Comparison of ENCODE assay signal across 19 cellular contexts in the genomic region with DNA sequence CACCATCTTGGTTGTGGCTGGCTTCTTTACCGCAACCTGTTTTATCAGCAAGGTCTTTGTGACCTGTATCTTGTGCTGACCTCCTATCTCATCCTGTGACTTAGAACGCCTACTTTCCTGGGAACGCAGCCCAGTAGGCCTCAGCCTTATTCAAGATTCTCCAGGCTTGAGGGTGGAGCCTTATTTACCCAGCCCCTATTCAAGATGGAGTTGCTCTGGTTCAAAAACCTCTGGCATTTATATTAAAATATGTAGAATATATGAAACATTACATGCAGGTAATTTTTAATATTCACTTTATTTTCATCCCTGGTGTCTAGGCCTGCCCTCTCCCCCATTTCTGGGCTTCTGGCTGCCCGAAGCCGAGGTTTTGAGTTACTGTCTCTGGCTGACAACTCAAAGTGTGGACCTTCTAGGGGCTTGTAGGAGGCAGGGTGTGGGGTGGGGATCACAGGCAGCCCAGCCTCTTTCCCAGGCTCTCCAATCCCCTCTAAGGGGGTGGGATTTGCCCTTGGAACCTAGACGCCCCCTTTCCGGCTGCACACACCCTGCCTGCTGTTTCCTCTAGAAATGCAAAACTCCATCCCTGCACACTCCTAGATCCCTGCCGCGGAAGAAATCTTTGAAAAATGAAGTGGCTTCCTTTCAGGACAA.
"Had no signal": no experiment of that assay in that cellular context is flagged by ENCODE, and none has a peak within 500 bp of the region (broad histone marks: within the 10 kb centered on the region; RNA-seq: fewer than 3 reads in every experiment).

No MANE protein-coding gene starts in this region.

- H3K27ac Mint-ChIP-seq: dendritic cell treated with granulocyte-macrophage colony-stimulating factor and Interleukin-4, amounts not matched to agents 40 ng/mL and 50 ng/mL, for 4 days; stimulated activated memory B cell treated with anti-CD40 and anti-IgM and Interleukin-4, amounts not matched to agents 10 μg/mL and 1 μg/mL and 100 μg/mL, for 72 hours; stimulated activated naive CD8-positive, alpha-beta T cell treated with anti-CD3 and anti-CD28 coated beads, Interleukin-15, Interleukin-2, amounts not matched to agents 100 ng/mL and 50 ng/mL, for 24 hours had no signal

- H3K9me3 ChIP-seq: mucosa of descending colon, neutrophil, psoas muscle, spleen, tibial nerve, upper lobe of right lung had no signal

- H3K4me3 Mint-ChIP-seq: dendritic cell treated with granulocyte-macrophage colony-stimulating factor and Interleukin-4, amounts not matched to agents 40 ng/mL and 50 ng/mL, for 4 days; naive thymus-derived CD8-positive, alpha-beta T cell; stimulated activated memory B cell treated with anti-CD40 and anti-IgM and Interleukin-4, amounts not matched to agents 10 μg/mL and 1 μg/mL and 100 μg/mL, for 72 hours; stimulated activated naive CD8-positive, alpha-beta T cell treated with anti-CD3 and anti-CD28 coated beads, Interleukin-15, Interleukin-2, amounts not matched to agents 100 ng/mL and 50 ng/mL, for 24 hours had no signal

- H3K36me3 ChIP-seq: neutrophil, upper lobe of right lung had no signal

- H3K9me3 Mint-ChIP-seq: dendritic cell treated with granulocyte-macrophage colony-stimulating factor and Interleukin-4, amounts not matched to agents 40 ng/mL and 50 ng/mL, for 4 days; naive thymus-derived CD8-positive, alpha-beta T cell; stimulated activated memory B cell treated with anti-CD40 and anti-IgM and Interleukin-4, amounts not matched to agents 10 μg/mL and 1 μg/mL and 100 μg/mL, for 72 hours; stimulated activated naive CD8-positive, alpha-beta T cell treated with anti-CD3 and anti-CD28 coated beads, Interleukin-15, Interleukin-2, amounts not matched to agents 100 ng/mL and 50 ng/mL, for 24 hours had no signal

- H3K4me1 ChIP-seq: tibial nerve, upper lobe of right lung had no signal

- H3K4me3 ChIP-seq: hepatocyte, mucosa of descending colon, psoas muscle, spleen, tibial nerve, upper lobe of right lung had no signal

- H3K27ac ChIP-seq: foreskin keratinocyte, hepatocyte, neutrophil, psoas muscle, spleen, tibial nerve, upper lobe of right lung had no signal

- ATAC-seq: foreskin keratinocyte; left colon; mucosa of descending colon; naive thymus-derived CD8-positive, alpha-beta T cell; psoas muscle; sciatic nerve; stimulated activated memory B cell treated with anti-CD40 and anti-IgM and Interleukin-4, amounts not matched to agents 10 μg/mL and 1 μg/mL and 100 μg/mL, for 72 hours; upper lobe of right lung had no signal

- H3K4me1 Mint-ChIP-seq: stimulated activated memory B cell treated with anti-CD40 and anti-IgM and Interleukin-4, amounts not matched to agents 10 μg/mL and 1 μg/mL and 100 μg/mL, for 72 hours had no signal

- DNase-seq: foreskin keratinocyte; head of caudate nucleus; left colon; mucosa of descending colon; naive thymus-derived CD8-positive, alpha-beta T cell; psoas muscle; retina; spleen; stimulated activated CD4-positive, alpha-beta T cell treated with anti-CD3 and anti-CD28 coated beads, Interleukin-15, amount 100 ng/mL, for 24 hours; stimulated activated CD4-positive, alpha-beta T cell treated with anti-CD3 and anti-CD28 coated beads, Interleukin-1b, Interleukin-23, amount 100 ng/mL, for 48 hours; stimulated activated CD4-positive, alpha-beta T cell treated with anti-CD3 and anti-CD28 coated beads, Interleukin-4, amount 100 ng/mL, for 24 hours; upper lobe of right lung had no signal

- H3K27me3 ChIP-seq: foreskin keratinocyte, hepatocyte, spleen, tibial nerve, upper lobe of right lung had no signal

- H3K27me3 Mint-ChIP-seq: stimulated activated memory B cell treated with anti-CD40 and anti-IgM and Interleukin-4, amounts not matched to agents 10 μg/mL and 1 μg/mL and 100 μg/mL, for 72 hours had no signal
